8 cellular contexts compared by ENCODE assay signal in the genomic region with DNA sequence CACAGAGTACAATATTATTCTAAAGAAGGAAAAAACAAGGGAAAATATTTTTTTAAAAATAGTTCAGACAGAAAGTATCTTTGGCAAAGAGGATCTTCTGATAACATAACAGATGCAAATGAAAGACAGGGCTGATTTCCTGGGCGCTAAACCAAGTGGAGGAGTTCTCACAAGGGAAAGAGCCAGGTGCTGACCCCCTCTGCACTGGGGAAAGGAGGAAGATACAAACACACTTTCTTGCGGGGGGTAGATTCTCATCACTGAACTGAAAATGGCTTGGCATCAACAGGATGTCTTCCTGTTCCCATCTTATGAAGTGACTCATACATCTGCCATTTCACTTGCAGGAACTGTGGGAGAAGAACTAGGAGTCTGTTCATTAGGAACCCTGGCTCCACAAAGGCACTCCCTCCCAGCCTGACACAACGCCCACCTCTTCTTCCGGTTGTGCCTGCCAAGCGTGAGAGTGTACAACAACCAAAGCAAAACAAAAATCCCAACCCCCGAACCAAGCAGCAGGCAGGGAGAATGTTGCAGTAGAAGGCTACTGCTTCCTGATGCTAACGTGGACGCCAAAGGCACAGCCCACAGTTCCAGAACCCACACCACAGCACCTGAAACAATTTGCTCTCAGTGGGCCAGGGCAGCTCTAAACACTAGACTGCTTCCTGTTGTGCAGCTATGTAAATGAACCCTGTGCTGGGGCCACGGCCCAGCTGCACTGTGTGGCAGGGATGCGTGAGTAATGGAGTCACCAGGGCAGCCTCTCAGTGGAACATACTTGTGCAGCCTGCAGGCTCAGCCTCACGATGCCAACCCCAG. TPM values are rescaled to one million over a fixed set of nuclear protein-coding genes. Genes with fewer than 3 reads are reported as not detected.
DNase-seq lines count a peak whose midpoint lies in the region; ATAC-seq, FAIRE-seq and TF ChIP-seq lines count a peak whose summit lies in the region.

No MANE protein-coding gene starts in this region.

- no peaks in the 10 kb centered on the region for H3K27me3 Mint-ChIP-seq in activated B cell treated with CpG ODN at 0.5 μM for 24 hours
- H3K27me3 Mint-ChIP-seq in stimulated activated naive CD8-positive, alpha-beta T cell treated with anti-CD3 and anti-CD28 coated beads, Interleukin-15, Interleukin-2, amounts not matched to agents 100 ng/mL and 50 ng/mL, for 24 hours = peaks cover 6% of the 10 kb centered on the region

- H3K18ac ChIP-seq in mesendoderm (ENCODE audit: low read length) = no peak overlapping the region

- FAIRE-seq in GM12891 (lab: Jason Lieb, UNC) (peak; percentile 93), H54 (lab: Jason Lieb, UNC) (peak; percentile 97)

- no peaks in the 10 kb centered on the region for H3K36me3 Mint-ChIP-seq in activated B cell treated with CpG ODN at 0.5 μM for 24 hours (ENCODE audit: low read depth)
- no peaks in the 10 kb centered on the region for H3K36me3 Mint-ChIP-seq in stimulated activated naive CD8-positive, alpha-beta T cell treated with anti-CD3 and anti-CD28 coated beads, Interleukin-15, Interleukin-2, amounts not matched to agents 100 ng/mL and 50 ng/mL, for 24 hours (ENCODE audit: low read depth)

- peak overlapping the region; percentile 3 for H3K56ac ChIP-seq in mesendoderm (ENCODE audit: low read length)

- no CpG with 5 or more reads among the region's 11 CpGs for WGBS in mesendoderm (ENCODE audit: extremely low coverage, insufficient coverage, low lambda C conversion rate)

- no peak overlapping the region for H2BK120ac ChIP-seq in mesendoderm (ENCODE audit: low read depth, low read length)

- H3K9me3 Mint-ChIP-seq in activated B cell treated with CpG ODN at 0.5 μM for 24 hours = no peaks in the 10 kb centered on the region
- no peaks in the 10 kb centered on the region for H3K9me3 Mint-ChIP-seq in stimulated activated naive CD8-positive, alpha-beta T cell treated with anti-CD3 and anti-CD28 coated beads, Interleukin-15, Interleukin-2, amounts not matched to agents 100 ng/mL and 50 ng/mL, for 24 hours

- H3K9ac ChIP-seq in mesendoderm (ENCODE audit: low read length) = no peak overlapping the region

- no peak overlapping the region for H2BK15ac ChIP-seq in mesendoderm (replicated peaks; ENCODE audit: low read depth)

- TF ChIP-seq POLR2A in GM12891 (IDR thresholded peaks at IDR 0.05; ENCODE audit: low read depth, low read length) (peak; percentile 69), H54 (IDR thresholded peaks at IDR 0.05; ENCODE audit: low read depth, low read length) (no peak)

- no peak overlapping the region for H4K5ac ChIP-seq in mesendoderm (ENCODE audit: low read length)

- H3K4me1 Mint-ChIP-seq in activated B cell treated with CpG ODN at 0.5 μM for 24 hours = peaks cover 44% of the 10 kb centered on the region
- H3K4me1 Mint-ChIP-seq in stimulated activated naive CD8-positive, alpha-beta T cell treated with anti-CD3 and anti-CD28 coated beads, Interleukin-15, Interleukin-2, amounts not matched to agents 100 ng/mL and 50 ng/mL, for 24 hours (ENCODE audit: low read depth) = peaks cover 30% of the 10 kb centered on the region

- no peak overlapping the region for H4K8ac ChIP-seq in mesendoderm (ENCODE audit: low read depth, low read length)

- peak overlapping the region; percentile 89 for H3K27ac Mint-ChIP-seq in activated B cell treated with CpG ODN at 0.5 μM for 24 hours
- H3K27ac Mint-ChIP-seq in stimulated activated naive CD8-positive, alpha-beta T cell treated with anti-CD3 and anti-CD28 coated beads, Interleukin-15, Interleukin-2, amounts not matched to agents 100 ng/mL and 50 ng/mL, for 24 hours = peak overlapping the region; percentile 67

- no peaks in the 10 kb centered on the region for H3K36me3 ChIP-seq in mesendoderm (ENCODE audit: control insufficient read depth, insufficient read depth, low read length)

- H3K79me1 ChIP-seq in mesendoderm (ENCODE audit: low read length) = no peaks in the 10 kb centered on the region

- no peak for DNase-seq in GM12891 (ENCODE audit: insufficient read length, low spot score)
- peak; percentile 56 for DNase-seq in H54 (ENCODE audit: insufficient read length, low spot score)
- peak; percentile 98 for DNase-seq in M059J (ENCODE audit: low read depth)
- DNase-seq in activated B cell treated with CpG ODN at 0.5 μM for 24 hours = peak; percentile 24
- DNase-seq in dedifferentiated amniotic fluid mesenchymal stem cell (ENCODE audit: extremely low spot score) = peak; percentile 73
- DNase-seq in mesendoderm = peak; percentile 44
- no peak for DNase-seq in NCI-H187 (lab: John Stamatoyannopoulos, UW)

- no peak overlapping the region for H3K4me3 ChIP-seq in mesendoderm (ENCODE audit: low read length)

- intact Hi-C loops in activated B cell treated with CpG ODN at 0.5 μM for 24 hours (cut with micrococcal nuclease) = loop anchor here (1.0 kb wide), 2 partner anchors 50 to 306 kb away; a partner anchor contains a TSS

- CTCF ChIA-PET in activated B cell treated with CpG ODN at 0.5 μM for 24 hours (lab: Charles Lee) = interaction anchor here (2.4 kb wide), 1 partner anchor 25 kb away, joined by 15 read pairs; no protein-coding TSS in a partner anchor

- H2AK5ac ChIP-seq in mesendoderm (ENCODE audit: low read length) = peak overlapping the region; percentile 18

- peak; percentile 98 for ATAC-seq in activated B cell treated with CpG ODN at 0.5 μM for 24 hours (ENCODE audit: low read depth)

- no peak overlapping the region for H3K4ac ChIP-seq in mesendoderm (ENCODE audit: low read depth, low read length)

- H3K27me3 ChIP-seq in mesendoderm (ENCODE audit: insufficient read depth, low read length, poor library complexity) = no peaks in the 10 kb centered on the region

- H3K27ac ChIP-seq in mesendoderm (ENCODE audit: low read depth, low read length) = no peak overlapping the region

- no peak overlapping the region for H2BK5ac ChIP-seq in mesendoderm (ENCODE audit: low read length)

- POLR2A ChIA-PET in activated B cell treated with CpG ODN at 0.5 μM for 24 hours (lab: Charles Lee) = interaction anchor here (2.8 kb wide), 1 partner anchor 51 kb away, joined by 19 read pairs; a partner anchor contains a TSS

- H3K4me3 Mint-ChIP-seq in activated B cell treated with CpG ODN at 0.5 μM for 24 hours = peak overlapping the region; percentile 79
- peak overlapping the region; percentile 57 for H3K4me3 Mint-ChIP-seq in stimulated activated naive CD8-positive, alpha-beta T cell treated with anti-CD3 and anti-CD28 coated beads, Interleukin-15, Interleukin-2, amounts not matched to agents 100 ng/mL and 50 ng/mL, for 24 hours

- H3K4me1 ChIP-seq in mesendoderm (ENCODE audit: control insufficient read depth, low read depth, low read length) = peaks cover 14% of the 10 kb centered on the region

- no peak overlapping the region for H3K4me2 ChIP-seq in mesendoderm (ENCODE audit: low read length)

- no peak overlapping the region for H3K23ac ChIP-seq in mesendoderm (ENCODE audit: low read length)

- H3K79me2 ChIP-seq in mesendoderm (ENCODE audit: control insufficient read depth, insufficient read depth, low read length) = no peaks in the 10 kb centered on the region

- TF ChIP-seq CTCF in activated B cell treated with CpG ODN at 0.5 μM for 24 hours (IDR thresholded peaks at IDR 0.05) = no peak

TF ChIP-seq in GM12891, 5 proteins besides CTCF, POLR2A, EP300 and RAD21:
- TF ChIP-seq POU2F2 (IDR thresholded peaks at IDR 0.05; ENCODE audit: low read depth, low read length) (peak; percentile 94), POLR2AphosphoS5 (IDR thresholded peaks at IDR 0.05; ENCODE audit: low read depth, low read length) (peak; percentile 69), TAF1 (IDR thresholded peaks at IDR 0.05; ENCODE audit: low read depth, low read length) (peak; percentile 48; the same call in 1 of the 2 replicates), SPI1 (IDR thresholded peaks at IDR 0.05; ENCODE audit: low read depth, low read length) (no peak)

RNA-seq across cellular contexts. Expression of a gene that starts 51.0 kb away (rescaled TPM):
- 42.0 TPM for polyA plus RNA-seq in GM12891 (2012; ENCODE audit: low read depth, missing spikeins)
- 46.6 and 48.8 TPM in 2 replicates for total RNA-seq in M059J (2014; rRNA removed; shearing (Covaris generic))
- total RNA-seq in activated B cell treated with CpG ODN at 0.5 μM for 24 hours = 8.3 and 8.7 TPM in 2 replicates
- 33.2 TPM for polyA plus RNA-seq in mesendoderm (2013, experiment 1 of 2)
- 33.5 TPM for polyA plus RNA-seq in mesendoderm (2013, experiment 2 of 2)

Comparison
In these comparisons a context has a peak if more than half of its experiments do, and no peak if none do; other contexts are left out.
1. DNase-seq: peak in H54 (single experiment), M059J (single experiment), activated B cell treated with CpG ODN at 0.5 μM for 24 hours (single experiment), dedifferentiated amniotic fluid mesenchymal stem cell (single experiment) and mesendoderm (single experiment); none in GM12891 (single experiment) and NCI-H187 (0 of 2).